ENCODE assay signal across 12 cellular contexts in genomic region chr5:139575313-139575646, GRCh38. TPM values are rescaled to one million over a fixed set of nuclear protein-coding genes. Genes with fewer than 3 reads are reported as not detected.
A peak's percentile ranks its signal among the peaks of the same experiment; 100 is the strongest.
DNase-seq lines count a peak whose midpoint lies in the region; ATAC-seq and TF ChIP-seq lines count a peak whose summit lies in the region.
"Had no signal": no experiment of that assay in that cellular context is flagged by ENCODE, and none has a peak within 500 bp of the region (broad histone marks: within the 10 kb centered on the region; RNA-seq: fewer than 3 reads in every experiment).

No MANE protein-coding gene starts in this region.

- H2BK12ac ChIP-seq in H9 (ENCODE audit: insufficient read length, low read depth, low read length): no peak overlapping the region

- H3K27ac ChIP-seq in CD4-positive, alpha-beta T cell (ENCODE audit: low read depth, low read length): peak overlapping the region; percentile 49
- H3K27ac ChIP-seq in H9 (ENCODE audit: insufficient read length, low read depth, low read length): no peak overlapping the region
- H3K27ac ChIP-seq: BLaER1, coronary artery, neural progenitor cell had no signal

- no peaks in the 10 kb centered on the region for H4K20me1 ChIP-seq in H9 (ENCODE audit: control insufficient read depth, insufficient read depth, insufficient read length)

- H3K9me3 Mint-ChIP-seq in CD4-positive, alpha-beta T cell: no peaks in the 10 kb centered on the region
- no peaks in the 10 kb centered on the region for H3K9me3 Mint-ChIP-seq in H9
- H3K9me3 Mint-ChIP-seq in activated B cell treated with CpG ODN at 0.5 μM for 24 hours: no peaks in the 10 kb centered on the region
- no peaks in the 10 kb centered on the region for H3K9me3 Mint-ChIP-seq in memory B cell
- H3K9me3 Mint-ChIP-seq: neural progenitor cell had no signal

- no peak overlapping the region for H2AFZ ChIP-seq in H9 (ENCODE audit: low read length)
- H2AFZ ChIP-seq: neural progenitor cell had no signal

- no peaks in the 10 kb centered on the region for H3K27me3 Mint-ChIP-seq in CD4-positive, alpha-beta T cell
- H3K27me3 Mint-ChIP-seq in H9 (ENCODE audit: low read depth): no peaks in the 10 kb centered on the region
- no peaks in the 10 kb centered on the region for H3K27me3 Mint-ChIP-seq in activated B cell treated with CpG ODN at 0.5 μM for 24 hours
- no peaks in the 10 kb centered on the region for H3K27me3 Mint-ChIP-seq in memory B cell

- no peak overlapping the region for H4K5ac ChIP-seq in H9 (ENCODE audit: insufficient read length, low read depth, low read length)

- H3K79me2 ChIP-seq in H9 (ENCODE audit: insufficient read depth, low read length): peaks cover 57% of the 10 kb centered on the region

- no peak overlapping the region for H3K14ac ChIP-seq in H9 (ENCODE audit: insufficient read depth, low read length)

- intact Hi-C loops in CD4-positive, alpha-beta T cell (cut with DNase I, micrococcal nuclease): loop anchor here (1.0 to 10.0 kb wide), 5 partner anchors 10 to 60 kb away; no protein-coding TSS in a partner anchor
- intact Hi-C loops in activated B cell treated with CpG ODN at 0.5 μM for 24 hours (cut with micrococcal nuclease): loop anchor here (1.0 to 2.0 kb wide), 8 partner anchors 10 to 190 kb away; partner anchors contain the start of gene UBE2D2

- WGBS in H9 (ENCODE audit: extremely low coverage, insufficient read length, low lambda C conversion rate): no CpG with 5 or more reads among the region's 2 CpGs

- no peaks in the 10 kb centered on the region for H3K23me2 ChIP-seq in H9 (ENCODE audit: insufficient read length, low read depth, low read length, poor library complexity, severe bottlenecking)

- TF ChIP-seq CTCF in CD4-positive, alpha-beta T cell (IDR thresholded peaks at IDR 0.05): no peak
- TF ChIP-seq CTCF in H9 (conservative IDR thresholded peaks at IDR 0.05): peak; percentile 22; the same call in 2 of the 3 replicates
- TF ChIP-seq CTCF in activated B cell treated with CpG ODN at 0.5 μM for 24 hours (IDR thresholded peaks at IDR 0.05): peak; percentile 4

- POLR2A ChIA-PET in CD4-positive, alpha-beta T cell (lab: Charles Lee): interaction anchor here (1.0 to 8.0 kb wide), 4 partner anchors 12 to 190 kb away, joined by 3 to 145 read pairs (median 3); partner anchors contain the start of gene UBE2D2
- POLR2A ChIA-PET in activated B cell treated with CpG ODN at 0.5 μM for 24 hours (lab: Charles Lee): interaction anchor here (0.6 to 3.2 kb wide), 4 partner anchors 10 to 15 kb away, joined by 3 to 22 read pairs (median 4); partner anchors contain the start of gene UBE2D2

- no peak overlapping the region for H4K91ac ChIP-seq in H9 (ENCODE audit: insufficient read length, low read depth, low read length)

- DNase-seq in CD4-positive, alpha-beta T cell: no peak
- DNase-seq in H9 (no peak), activated B cell treated with CpG ODN at 0.5 μM for 24 hours (no peak), memory B cell (ENCODE audit: low spot score in 2 of 2) (no peak), NCI-H510A (lab: John Stamatoyannopoulos, UW) (no peak), HPDE6-E6E7 (ENCODE audit: extremely low spot score) (no peak)
- DNase-seq: NCI-H187, retina had no signal

- no peak overlapping the region for H3K4ac ChIP-seq in H9 (ENCODE audit: low read depth, low read length)

- H3T11ph ChIP-seq in H9 (ENCODE audit: low read length): no peak overlapping the region

- peak overlapping the region; percentile 73 for H3K4me3 Mint-ChIP-seq in CD4-positive, alpha-beta T cell
- H3K4me3 Mint-ChIP-seq in H9 (no peak overlapping the region), activated B cell treated with CpG ODN at 0.5 μM for 24 hours (peak overlapping the region; percentile 59), memory B cell (peak overlapping the region; percentile 57)
- H3K4me3 Mint-ChIP-seq: neural progenitor cell had no signal

- peak overlapping the region; percentile 92 for H3K27ac Mint-ChIP-seq in CD4-positive, alpha-beta T cell
- no peak overlapping the region; a peak in 1 of 7 replicates for H3K27ac Mint-ChIP-seq in H9
- H3K27ac Mint-ChIP-seq in activated B cell treated with CpG ODN at 0.5 μM for 24 hours: peak overlapping the region; percentile 76
- peak overlapping the region; percentile 61 for H3K27ac Mint-ChIP-seq in memory B cell
- H3K27ac Mint-ChIP-seq: neural progenitor cell had no signal

- no peak overlapping the region for H2BK5ac ChIP-seq in H9 (ENCODE audit: insufficient read length, low read length)

- H3K18ac ChIP-seq in H9 (ENCODE audit: insufficient read length, low read depth, low read length): no peak overlapping the region

- no peak overlapping the region for H2AK5ac ChIP-seq in H9 (ENCODE audit: insufficient read length, low read length)

- no peak overlapping the region for H3K4me2 ChIP-seq in H9 (ENCODE audit: insufficient read depth, insufficient read length, low read length)
- H3K4me2 ChIP-seq: neural progenitor cell had no signal

- H3K56ac ChIP-seq in H9 (ENCODE audit: insufficient read length, low read depth, low read length): no peak overlapping the region

- no peak overlapping the region for H3K9ac ChIP-seq in H9 (ENCODE audit: extremely low read depth, insufficient read length, low read length)
- H3K9ac ChIP-seq: BLaER1, neural progenitor cell had no signal

- H3K36me3 Mint-ChIP-seq in CD4-positive, alpha-beta T cell (ENCODE audit: low read depth): peaks cover 41% of the 10 kb centered on the region
- H3K36me3 Mint-ChIP-seq in H9 (ENCODE audit: insufficient read depth in 1 of 3, low read depth in 3 of 3) (peaks cover 3 to 14% (median 10%) of the 10 kb centered on the region in 3 experiments; a peak in 5 of 7 replicates), activated B cell treated with CpG ODN at 0.5 μM for 24 hours (ENCODE audit: low read depth) (peaks cover 37% of the 10 kb centered on the region), memory B cell (peaks cover 6% of the 10 kb centered on the region)

- H3K9me3 ChIP-seq in CD4-positive, alpha-beta T cell (ENCODE audit: control insufficient read depth, low read length): no peaks in the 10 kb centered on the region
- no peaks in the 10 kb centered on the region for H3K9me3 ChIP-seq in H9 (ENCODE audit: control insufficient read depth, low read depth, low read length)
- H3K9me3 ChIP-seq: BLaER1 had no signal

- no peak overlapping the region for H3K23ac ChIP-seq in H9 (ENCODE audit: insufficient read length, low read depth, low read length)

- H2BK120ac ChIP-seq in H9 (ENCODE audit: low read depth, low read length, poor library complexity, severe bottlenecking): no peak overlapping the region

- no peaks in the 10 kb centered on the region for H3K27me3 ChIP-seq in CD4-positive, alpha-beta T cell (ENCODE audit: control insufficient read depth, insufficient read depth, low read length)
- H3K27me3 ChIP-seq in H9 (ENCODE audit: insufficient read depth, low read length): no peaks in the 10 kb centered on the region
- H3K27me3 ChIP-seq: BLaER1, neural progenitor cell had no signal

- no peak overlapping the region for H2BK15ac ChIP-seq in H9 (ENCODE audit: low read depth, low read length)

- CTCF ChIA-PET in CD4-positive, alpha-beta T cell (lab: Charles Lee): interaction anchor here (0.6 to 2.6 kb wide), 13 partner anchors 11 to 190 kb away, joined by 3 to 28 read pairs (median 4); no protein-coding TSS in a partner anchor
- CTCF ChIA-PET in activated B cell treated with CpG ODN at 0.5 μM for 24 hours (lab: Charles Lee): interaction anchor here (0.6 to 2.6 kb wide), 21 partner anchors 8 to 200 kb away, joined by 3 to 19 read pairs (median 4); no protein-coding TSS in a partner anchor

- no peak overlapping the region for H4K8ac ChIP-seq in H9 (replicated peaks; ENCODE audit: insufficient read length, low read depth, low read length)

- H3K4me1 ChIP-seq in H9 (ENCODE audit: insufficient read depth, low read length): no peaks in the 10 kb centered on the region
- H3K4me1 ChIP-seq: neural progenitor cell had no signal

- no peak for ATAC-seq in CD4-positive, alpha-beta T cell (ENCODE audit: poor library complexity)
- ATAC-seq in activated B cell treated with CpG ODN at 0.5 μM for 24 hours (ENCODE audit: low read depth) (no peak), memory B cell (ENCODE audit: low read depth) (no peak), GM18519 (IDR thresholded peaks at IDR 0.05; ENCODE audit: low FRiP score, unreplicated experiment) (no peak)

- no peaks in the 10 kb centered on the region for H3K79me1 ChIP-seq in H9 (ENCODE audit: insufficient read depth, low read depth, low read length, poor library complexity, severe bottlenecking)

- no peak overlapping the region for H2BK20ac ChIP-seq in H9 (ENCODE audit: low read depth, low read length, poor library complexity, severe bottlenecking)

- H3K4me1 Mint-ChIP-seq in CD4-positive, alpha-beta T cell (ENCODE audit: low read depth): peaks cover 72% of the 10 kb centered on the region
- H3K4me1 Mint-ChIP-seq in H9: peaks cover 19 to 26% of the 10 kb centered on the region in 2 experiments
- peaks cover 81% of the 10 kb centered on the region for H3K4me1 Mint-ChIP-seq in activated B cell treated with CpG ODN at 0.5 μM for 24 hours
- H3K4me1 Mint-ChIP-seq in memory B cell: peaks cover 44% of the 10 kb centered on the region
- H3K4me1 Mint-ChIP-seq: neural progenitor cell had no signal

RNA-seq across cellular contexts. Expression of gene UBE2D2, which starts 14.1 kb away (rescaled TPM):
- total RNA-seq in CD4-positive, alpha-beta T cell: 100 to 1,000 TPM; 164 to 174 TPM
- 231 and 236 TPM in 2 replicates for total RNA-seq in H9 (2021)
- total RNA-seq in activated B cell treated with CpG ODN at 0.5 μM for 24 hours: 152 and 172 TPM in 2 replicates

Comparison
In these comparisons a context has a peak if more than half of its experiments do, and no peak if none do; other contexts are left out.
1. H3K27ac Mint-ChIP-seq: peak in CD4-positive, alpha-beta T cell (single experiment), activated B cell treated with CpG ODN at 0.5 μM for 24 hours (single experiment) and memory B cell (single experiment); none in H9 (0 of 3).
2. H3K4me3 Mint-ChIP-seq: peak in CD4-positive, alpha-beta T cell (single experiment), activated B cell treated with CpG ODN at 0.5 μM for 24 hours (single experiment) and memory B cell (single experiment); none in H9 (0 of 2).